9 cellular contexts compared by ENCODE assay signal in the genomic region with DNA sequence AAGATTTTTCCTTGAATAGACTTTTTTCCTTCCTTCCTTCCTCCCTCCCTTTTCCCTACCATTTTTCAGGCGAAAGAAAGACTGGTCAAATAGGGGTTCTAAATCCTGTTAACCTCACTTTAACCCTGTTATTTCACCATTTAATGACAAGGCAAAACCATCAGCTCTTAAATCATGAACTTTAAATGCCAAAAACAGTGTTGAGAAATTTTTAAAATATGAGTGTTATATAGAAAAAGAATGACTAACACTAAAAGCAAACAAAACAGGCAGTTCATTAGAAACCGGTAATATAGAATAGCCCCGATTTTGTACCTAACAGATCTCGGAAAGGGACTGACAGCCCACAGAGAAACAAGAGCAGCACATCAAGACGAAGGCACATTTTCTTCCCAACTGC. TPM values are rescaled to one million over a fixed set of nuclear protein-coding genes. Genes with fewer than 3 reads are reported as not detected.
A peak's percentile ranks its signal among the peaks of the same experiment; 100 is the strongest.
DNase-seq lines count a peak whose midpoint lies in the region; ATAC-seq and TF ChIP-seq lines count a peak whose summit lies in the region.
"Had no signal": no experiment of that assay in that cellular context is flagged by ENCODE, and none has a peak within 500 bp of the region (broad histone marks: within the 10 kb centered on the region; RNA-seq: fewer than 3 reads in every experiment).

No MANE protein-coding gene starts in this region.

- WGBS in tibial nerve, 2 donors = 18 to 23% methylated on average over 5 of the region's 5 CpGs

- peak overlapping the region; percentile 60 for H3K4me3 Mint-ChIP-seq in WTC11

- no peak overlapping the region for H3K27ac Mint-ChIP-seq in WTC11

- peak overlapping the region; percentile 57 to 86 (median 77) for H3K27ac ChIP-seq in tibial nerve

- DNase-seq in AG08395 (ENCODE audit: low spot score) (peak; percentile 23), WTC11 (ENCODE audit: low spot score) (no peak), hepatic stellate cell (ENCODE audit: low spot score) (peak; percentile 11), tibial nerve (ENCODE audit: low spot score in 2 of 2) (no peak), GDM1 (lab: John Stamatoyannopoulos, UW) (no peak), SHP77 (lab: John Stamatoyannopoulos, UW) (no peak), LoVo (ENCODE audit: low spot score) (no peak)

- no peaks in the 10 kb centered on the region for H3K9me3 ChIP-seq in tibial nerve

- no peaks in the 10 kb centered on the region; the same call in 1 of the 2 replicates for H3K27me3 Mint-ChIP-seq in WTC11 (ENCODE audit: low read depth)

- POLR2A ChIA-PET in WTC11 (lab: Charles Lee) = interaction anchor here (0.6 kb wide), 1 partner anchor 719 kb away, joined by 3 read pairs; no protein-coding TSS in a partner anchor

- CTCF ChIA-PET in WTC11 (lab: Charles Lee) = interaction anchor here (1.3 to 1.6 kb wide), 2 partner anchors 57 to 144 kb away, joined by 3 read pairs; a partner anchor contains a TSS

- TF ChIP-seq EP300 in tibial nerve (IDR thresholded peaks at IDR 0.05) = no peak

- no peaks in the 10 kb centered on the region for H3K9me3 Mint-ChIP-seq in WTC11

- peaks cover 0 to 55% (median 14%) of the 10 kb centered on the region in 4 donors for H3K4me1 ChIP-seq in tibial nerve

- no peaks in the 10 kb centered on the region for H3K36me3 ChIP-seq in tibial nerve

- peak; percentile 1 for ATAC-seq in GM21447 (IDR thresholded peaks at IDR 0.05; ENCODE audit: unreplicated experiment)
- no peak for ATAC-seq in WTC11
- ATAC-seq: HCT116 had no signal

- peaks cover 50% of the 10 kb centered on the region for H3K4me1 Mint-ChIP-seq in WTC11

- TF ChIP-seq CTCF in WTC11 (IDR thresholded peaks at IDR 0.05) (no peak), tibial nerve (IDR thresholded peaks at IDR 0.05) (no peak)

- H3K27me3 ChIP-seq in tibial nerve = no peaks in the 10 kb centered on the region

- no peak for TF ChIP-seq POLR2A in tibial nerve (IDR thresholded peaks at IDR 0.05)

- H3K36me3 Mint-ChIP-seq in WTC11 = no peaks in the 10 kb centered on the region

- peak overlapping the region; percentile 15 to 46 (median 32) for H3K4me3 ChIP-seq in tibial nerve

TF ChIP-seq in WTC11, 78 proteins besides CTCF, POLR2A, EP300 and RAD21:
- TF ChIP-seq, protein P1, sequence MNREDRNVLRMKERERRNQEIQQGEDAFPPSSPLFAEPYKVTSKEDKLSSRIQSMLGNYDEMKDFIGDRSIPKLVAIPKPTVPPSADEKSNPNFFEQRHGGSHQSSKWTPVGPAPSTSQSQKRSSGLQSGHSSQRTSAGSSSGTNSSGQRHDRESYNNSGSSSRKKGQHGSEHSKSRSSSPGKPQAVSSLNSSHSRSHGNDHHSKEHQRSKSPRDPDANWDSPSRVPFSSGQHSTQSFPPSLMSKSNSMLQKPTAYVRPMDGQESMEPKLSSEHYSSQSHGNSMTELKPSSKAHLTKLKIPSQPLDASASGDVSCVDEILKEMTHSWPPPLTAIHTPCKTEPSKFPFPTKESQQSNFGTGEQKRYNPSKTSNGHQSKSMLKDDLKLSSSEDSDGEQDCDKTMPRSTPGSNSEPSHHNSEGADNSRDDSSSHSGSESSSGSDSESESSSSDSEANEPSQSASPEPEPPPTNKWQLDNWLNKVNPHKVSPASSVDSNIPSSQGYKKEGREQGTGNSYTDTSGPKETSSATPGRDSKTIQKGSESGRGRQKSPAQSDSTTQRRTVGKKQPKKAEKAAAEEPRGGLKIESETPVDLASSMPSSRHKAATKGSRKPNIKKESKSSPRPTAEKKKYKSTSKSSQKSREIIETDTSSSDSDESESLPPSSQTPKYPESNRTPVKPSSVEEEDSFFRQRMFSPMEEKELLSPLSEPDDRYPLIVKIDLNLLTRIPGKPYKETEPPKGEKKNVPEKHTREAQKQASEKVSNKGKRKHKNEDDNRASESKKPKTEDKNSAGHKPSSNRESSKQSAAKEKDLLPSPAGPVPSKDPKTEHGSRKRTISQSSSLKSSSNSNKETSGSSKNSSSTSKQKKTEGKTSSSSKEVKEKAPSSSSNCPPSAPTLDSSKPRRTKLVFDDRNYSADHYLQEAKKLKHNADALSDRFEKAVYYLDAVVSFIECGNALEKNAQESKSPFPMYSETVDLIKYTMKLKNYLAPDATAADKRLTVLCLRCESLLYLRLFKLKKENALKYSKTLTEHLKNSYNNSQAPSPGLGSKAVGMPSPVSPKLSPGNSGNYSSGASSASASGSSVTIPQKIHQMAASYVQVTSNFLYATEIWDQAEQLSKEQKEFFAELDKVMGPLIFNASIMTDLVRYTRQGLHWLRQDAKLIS (CRISPR knock-in tag; IDR thresholded peaks at IDR 0.05; ENCODE audit: borderline replicate concordance) = no peak
- TF ChIP-seq, protein P2, sequence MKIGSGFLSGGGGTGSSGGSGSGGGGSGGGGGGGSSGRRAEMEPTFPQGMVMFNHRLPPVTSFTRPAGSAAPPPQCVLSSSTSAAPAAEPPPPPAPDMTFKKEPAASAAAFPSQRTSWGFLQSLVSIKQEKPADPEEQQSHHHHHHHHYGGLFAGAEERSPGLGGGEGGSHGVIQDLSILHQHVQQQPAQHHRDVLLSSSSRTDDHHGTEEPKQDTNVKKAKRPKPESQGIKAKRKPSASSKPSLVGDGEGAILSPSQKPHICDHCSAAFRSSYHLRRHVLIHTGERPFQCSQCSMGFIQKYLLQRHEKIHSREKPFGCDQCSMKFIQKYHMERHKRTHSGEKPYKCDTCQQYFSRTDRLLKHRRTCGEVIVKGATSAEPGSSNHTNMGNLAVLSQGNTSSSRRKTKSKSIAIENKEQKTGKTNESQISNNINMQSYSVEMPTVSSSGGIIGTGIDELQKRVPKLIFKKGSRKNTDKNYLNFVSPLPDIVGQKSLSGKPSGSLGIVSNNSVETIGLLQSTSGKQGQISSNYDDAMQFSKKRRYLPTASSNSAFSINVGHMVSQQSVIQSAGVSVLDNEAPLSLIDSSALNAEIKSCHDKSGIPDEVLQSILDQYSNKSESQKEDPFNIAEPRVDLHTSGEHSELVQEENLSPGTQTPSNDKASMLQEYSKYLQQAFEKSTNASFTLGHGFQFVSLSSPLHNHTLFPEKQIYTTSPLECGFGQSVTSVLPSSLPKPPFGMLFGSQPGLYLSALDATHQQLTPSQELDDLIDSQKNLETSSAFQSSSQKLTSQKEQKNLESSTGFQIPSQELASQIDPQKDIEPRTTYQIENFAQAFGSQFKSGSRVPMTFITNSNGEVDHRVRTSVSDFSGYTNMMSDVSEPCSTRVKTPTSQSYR (CRISPR knock-in tag; IDR thresholded peaks at IDR 0.05) = no peak
- TF ChIP-seq ZNF138 (CRISPR knock-in tag; conservative IDR thresholded peaks at IDR 0.05) (no peak), ZNF671 (CRISPR knock-in tag; IDR thresholded peaks at IDR 0.05) (no peak)
- TF ChIP-seq, protein P3, sequence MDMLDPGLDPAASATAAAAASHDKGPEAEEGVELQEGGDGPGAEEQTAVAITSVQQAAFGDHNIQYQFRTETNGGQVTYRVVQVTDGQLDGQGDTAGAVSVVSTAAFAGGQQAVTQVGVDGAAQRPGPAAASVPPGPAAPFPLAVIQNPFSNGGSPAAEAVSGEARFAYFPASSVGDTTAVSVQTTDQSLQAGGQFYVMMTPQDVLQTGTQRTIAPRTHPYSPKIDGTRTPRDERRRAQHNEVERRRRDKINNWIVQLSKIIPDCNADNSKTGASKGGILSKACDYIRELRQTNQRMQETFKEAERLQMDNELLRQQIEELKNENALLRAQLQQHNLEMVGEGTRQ (CRISPR knock-in tag; IDR thresholded peaks at IDR 0.05) = no peak
TF ChIP-seq in WTC11: peak in this region for 0.

RNA-seq across cellular contexts. Expression of a gene that starts 57.3 kb away (rescaled TPM):
- total RNA-seq in WTC11 (2021) (19.6 to 32.5 TPM (median 21.8 TPM) in 3 replicates), tibial nerve (10 to 100 TPM; 26.7 to 47.4 (median 37.8) TPM)

Comparison
In these comparisons a context has a peak if more than half of its experiments do, and no peak if none do; other contexts are left out.
1. DNase-seq: peak in AG08395 (single experiment) and hepatic stellate cell (single experiment); none in WTC11 (single experiment), tibial nerve (0 of 2), GDM1 (single experiment), SHP77 (0 of 2) and LoVo (single experiment).